ENCODE assay signal across 16 cellular contexts in the genomic region with DNA sequence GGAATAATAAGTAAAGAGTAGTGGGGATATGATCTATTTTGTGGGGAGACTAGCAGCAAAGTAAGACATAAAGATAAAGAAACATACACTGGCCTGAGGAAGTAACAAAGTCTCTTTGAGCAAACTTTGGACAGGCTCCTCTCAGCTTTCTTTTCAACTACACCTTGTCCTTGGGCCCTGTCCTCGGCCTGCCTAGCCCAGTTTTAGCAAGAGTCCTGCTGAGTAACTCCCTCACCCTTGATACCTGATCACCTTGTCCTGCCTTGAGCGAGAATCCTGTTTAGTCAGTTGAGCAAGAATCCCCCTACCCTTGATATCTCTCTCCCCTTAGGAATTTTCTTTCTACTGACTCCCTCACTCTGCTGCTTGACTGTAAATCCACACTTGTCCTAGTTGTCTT. TPM values are rescaled to one million over a fixed set of nuclear protein-coding genes. Genes with fewer than 3 reads are reported as not detected.
A peak's percentile ranks its signal among the peaks of the same experiment; 100 is the strongest.
DNase-seq lines count a peak whose midpoint lies in the region; ATAC-seq and TF ChIP-seq lines count a peak whose summit lies in the region.
"Had no signal": no experiment of that assay in that cellular context is flagged by ENCODE, and none has a peak within 500 bp of the region (broad histone marks: within the 10 kb centered on the region; RNA-seq: fewer than 3 reads in every experiment).

No MANE protein-coding gene starts in this region.

- TF ChIP-seq EP300 in esophagus muscularis mucosa (IDR thresholded peaks at IDR 0.05) = no peak

- H3F3A ChIP-seq in PC-9 (ENCODE audit: insufficient read depth, low read depth) = no peaks in the 10 kb centered on the region; the same call in 1 of the 2 replicates

- peaks cover 2% of the 10 kb centered on the region for H3K36me3 Mint-ChIP-seq in T-helper 1 cell treated with Interleukin-12 subunit alpha and Interleukin-12 subunit beta and Interleukin-4 antibody, amounts not matched to agents 30 μg/mL and 1 μg/mL, for 36 hours (ENCODE audit: low read depth)

- peaks cover 12% of the 10 kb centered on the region for H3K4me1 Mint-ChIP-seq in T-helper 1 cell treated with Interleukin-12 subunit alpha and Interleukin-12 subunit beta and Interleukin-4 antibody, amounts not matched to agents 30 μg/mL and 1 μg/mL, for 36 hours (ENCODE audit: low read depth)

- TF ChIP-seq POLR2A in esophagus muscularis mucosa (IDR thresholded peaks at IDR 0.05; ENCODE audit: low read depth) = no peak

- TF ChIP-seq CTCF in PC-9 (conservative IDR thresholded peaks at IDR 0.05) = no peak
- TF ChIP-seq CTCF in esophagus muscularis mucosa (IDR thresholded peaks at IDR 0.05) = no peak
- TF ChIP-seq CTCF in psoas muscle (IDR thresholded peaks at IDR 0.05) = no peak

- peak overlapping the region; percentile 26 for H3K4me3 Mint-ChIP-seq in T-helper 1 cell treated with Interleukin-12 subunit alpha and Interleukin-12 subunit beta and Interleukin-4 antibody, amounts not matched to agents 30 μg/mL and 1 μg/mL, for 36 hours

- H3K9me3 Mint-ChIP-seq in T-helper 1 cell treated with Interleukin-12 subunit alpha and Interleukin-12 subunit beta and Interleukin-4 antibody, amounts not matched to agents 30 μg/mL and 1 μg/mL, for 36 hours = no peaks in the 10 kb centered on the region

- H3K27me3 ChIP-seq in PC-9 (ENCODE audit: insufficient read depth, low read depth) (no peaks in the 10 kb centered on the region), esophagus muscularis mucosa (no peaks in the 10 kb centered on the region), psoas muscle (ENCODE audit: insufficient read depth in 3 of 3, low read length in 2 of 3) (peaks cover 0 to 16% (median 0%) of the 10 kb centered on the region in 3 donors)

- no peaks in the 10 kb centered on the region for H3K79me2 ChIP-seq in PC-9 (ENCODE audit: low read depth)

- H3K36me3 ChIP-seq in PC-9 (ENCODE audit: low read depth) = no peaks in the 10 kb centered on the region
- peaks cover 0 to 27% (median 8%) of the 10 kb centered on the region in 4 donors for H3K36me3 ChIP-seq in esophagus muscularis mucosa
- peaks cover 0 to 15% of the 10 kb centered on the region in 2 donors for H3K36me3 ChIP-seq in psoas muscle (ENCODE audit: insufficient read depth in 1 of 2, low read depth in 1 of 2)

- H3K4me1 ChIP-seq in PC-9 (replicated peaks; ENCODE audit: insufficient read depth) (0 out of 2 replicates have a peak, but pooled peaks cover 5% of the 10 kb centered on the region), esophagus muscularis mucosa (peaks cover 3 to 45% (median 37%) of the 10 kb centered on the region in 4 donors), psoas muscle (no peaks in the 10 kb centered on the region)

- no peak overlapping the region for H3K27ac ChIP-seq in PC-9
- H3K27ac ChIP-seq in esophagus muscularis mucosa (replicated peaks in 1 of 4) = peak overlapping the region; percentile 85 to 92 (median 90)
- no peak overlapping the region for H3K27ac ChIP-seq in psoas muscle
- H3K27ac ChIP-seq: 22Rv1 had no signal

- H3K9me2 ChIP-seq in PC-9 (ENCODE audit: insufficient read depth) = no peaks in the 10 kb centered on the region

- WGBS in esophagus muscularis mucosa = 76% methylated on average over 2 of the region's 2 CpGs
- 58 to 95% (median 71%) methylated on average over 2 of the region's 2 CpGs for WGBS in psoas muscle, 3 donors

- H3K27ac Mint-ChIP-seq in T-helper 1 cell treated with Interleukin-12 subunit alpha and Interleukin-12 subunit beta and Interleukin-4 antibody, amounts not matched to agents 30 μg/mL and 1 μg/mL, for 36 hours = no peak overlapping the region

- H3K9me3 ChIP-seq in PC-9 (ENCODE audit: insufficient read depth, low read depth) (no peaks in the 10 kb centered on the region), esophagus muscularis mucosa (no peaks in the 10 kb centered on the region), psoas muscle (no peaks in the 10 kb centered on the region)

- H2AFZ ChIP-seq in PC-9 = no peak overlapping the region

- H4K20me1 ChIP-seq in PC-9 (ENCODE audit: insufficient read depth) = no peaks in the 10 kb centered on the region

- POLR2A ChIA-PET in PC-9 (lab: Charles Lee; ENCODE audit: unreplicated experiment) = no interaction called here

- H3K27me3 Mint-ChIP-seq in T-helper 1 cell treated with Interleukin-12 subunit alpha and Interleukin-12 subunit beta and Interleukin-4 antibody, amounts not matched to agents 30 μg/mL and 1 μg/mL, for 36 hours (ENCODE audit: low read depth) = no peaks in the 10 kb centered on the region

- DNase-seq in T-helper 1 cell (no peak), PC-9 (no peak), esophagus muscularis mucosa (ENCODE audit: extremely low spot score) (no peak), psoas muscle (no peak), NCI-H1694 treated with DMSO at 0.1 percent for 48 hours (lab: John Stamatoyannopoulos, UW) (no peak)
- DNase-seq: activated CD4-positive, CD25-positive, alpha-beta regulatory T cell; activated gamma-delta T cell; NCI-H524 treated with DMSO at 0.1 percent for 48 hours; SHP77 treated with DMSO at 0.1 percent for 48 hours had no signal

- ATAC-seq in psoas muscle = no peak
- ATAC-seq in GM21528 (IDR thresholded peaks at IDR 0.05; ENCODE audit: low FRiP score, unreplicated experiment) = no peak
- ATAC-seq in GM21529 (IDR thresholded peaks at IDR 0.05; ENCODE audit: unreplicated experiment) = no peak
- ATAC-seq: HepG2 had no signal

- CTCF ChIA-PET in PC-9 (lab: Charles Lee) = no interaction called here

- no peak overlapping the region for H3K4me2 ChIP-seq in PC-9

- H3K4me3 ChIP-seq in PC-9 (no peak overlapping the region), esophagus muscularis mucosa (peak overlapping the region in 1 of 4 donors; percentile 63), psoas muscle (peak overlapping the region; percentile 66)

- intact Hi-C loops in PC-9 (cut with micrococcal nuclease; ENCODE audit: unreplicated experiment) (loop anchor here (5.0 to 10.0 kb wide), 2 partner anchors 178 to 665 kb away; no protein-coding TSS in a partner anchor), esophagus muscularis mucosa (cut with DNase I) (loop anchor here (5.0 kb wide), 1 partner anchor 133 kb away; the partner anchor contains the start of gene ARMCX1), psoas muscle (cut with DNase I) (loop anchor here (5.0 to 10.0 kb wide), 5 partner anchors 133 to 505 kb away; partner anchors contain the start of gene ARMCX1 (in 1 of the 2))

- TSS peak; percentile 33 for BruUV-seq in PC-9 (replicated peaks; lab: Mats Ljungman, UMichigan)

RNA-seq across cellular contexts. Expression of gene HNRNPH2, which starts 11.5 kb away (rescaled TPM):
- 61.0 and 72.9 TPM in 2 replicates for total RNA-seq in PC-9 (2021)
- total RNA-seq in esophagus muscularis mucosa = 10 to 100 TPM; 36.4 to 60.0 (median 44.4) TPM
- total RNA-seq in psoas muscle = 100 to 1,000 TPM in 1 of 4 donors, 10 to 100 TPM in 3; 43.7 to 101 (median 67.4) TPM
- 10 to 100 TPM; 49.1 to 83.3 (median 52.1) TPM for polyA plus RNA-seq in psoas muscle

RNA-seq across cellular contexts. Expression of gene GLA, which starts 11.8 kb away (rescaled TPM):
- total RNA-seq in PC-9 (2021) (72.2 and 80.5 TPM in 2 replicates), esophagus muscularis mucosa (10 to 100 TPM in 3 of 4 donors, 1 to 10 TPM in 1; 8.7 to 17.7 (median 15.9) TPM), psoas muscle (10 to 100 TPM in 3 of 4 donors, 1 to 10 TPM in 1; 5.4 to 15.7 (median 11.3) TPM)
- polyA plus RNA-seq in psoas muscle = 10 to 100 TPM; 14.4 to 48.5 (median 24.7) TPM

RNA-seq across cellular contexts. Expression of gene RPL36A, which starts 28.7 kb away (rescaled TPM):
- 299 and 359 TPM in 2 replicates for total RNA-seq in PC-9 (2021)
- total RNA-seq in esophagus muscularis mucosa = 100 to 1,000 TPM; 280 to 704 (median 376) TPM
- total RNA-seq in psoas muscle = 100 to 1,000 TPM; 102 to 181 (median 132) TPM
- polyA plus RNA-seq in psoas muscle = 1,000 to 10,000 TPM in 2 of 3 donors, 100 to 1,000 TPM in 1; 848 to 1,450 (median 1,427) TPM

RNA-seq across cellular contexts. Expression of gene BTK, which starts 33.5 kb away (rescaled TPM):
- total RNA-seq in PC-9 (2021) = not detected in 2 replicates
- total RNA-seq in esophagus muscularis mucosa = 1 to 10 TPM; 2.5 to 5.3 (median 4.0) TPM
- total RNA-seq in psoas muscle = 1 to 10 TPM in 3 of 4 donors, under 1 TPM in 1; 0.81 to 2.0 (median 1.3) TPM
- polyA plus RNA-seq in psoas muscle = under 1 TPM; 0.27 to 0.47 (median 0.37) TPM
- total RNA-seq: fibroblast of lung, HepG2, myocyte had no signal
- polyA plus RNA-seq: HepG2 had no signal

Comparison
In these comparisons a context has a peak if more than half of its experiments do, and no peak if none do; other contexts are left out.
1. H3K27ac ChIP-seq: peak in esophagus muscularis mucosa (4 of 4); none in PC-9 (single experiment) and psoas muscle (single experiment).